ENCODE assay signal across 8 cellular contexts in the genomic region with DNA sequence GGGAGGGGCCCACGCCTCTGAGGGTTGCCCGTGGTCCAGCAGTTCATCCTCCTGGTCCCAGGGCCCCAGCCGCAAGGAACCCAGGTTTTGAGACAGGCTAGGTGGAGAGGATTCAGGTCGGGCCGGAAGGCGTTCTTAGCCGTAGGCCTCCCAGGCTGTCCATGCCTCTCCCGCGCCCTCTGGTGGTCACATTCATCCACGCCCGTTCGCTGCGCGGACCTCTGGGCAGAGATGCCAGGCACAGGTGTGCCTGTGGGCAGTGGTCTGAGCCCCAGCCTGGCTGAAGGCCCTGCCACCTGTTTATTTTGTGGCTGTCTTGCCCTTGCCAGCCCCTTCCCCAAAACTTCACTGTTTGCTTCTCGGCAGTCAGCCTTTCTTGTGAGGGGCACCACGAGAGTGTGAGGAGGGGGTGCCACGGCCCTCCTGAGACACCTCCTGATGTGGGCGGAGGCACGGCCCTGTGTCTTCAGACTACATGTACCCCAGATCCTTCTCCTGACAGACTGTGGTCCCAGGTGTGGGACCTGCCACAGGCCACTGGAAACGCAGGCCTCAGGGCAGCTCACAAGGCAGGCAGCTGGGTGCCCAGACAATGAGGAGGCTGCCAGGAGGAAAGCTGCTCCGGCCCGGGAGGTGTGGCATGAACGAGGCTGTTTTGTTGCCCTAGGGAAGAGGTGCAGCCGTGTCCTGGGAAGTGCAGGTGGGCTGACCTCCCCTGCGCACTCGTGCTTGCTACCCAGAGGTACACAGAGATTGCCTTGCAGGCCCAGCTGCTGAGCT. TPM values are rescaled to one million over a fixed set of nuclear protein-coding genes. Genes with fewer than 3 reads are reported as not detected.
DNase-seq lines count a peak whose midpoint lies in the region; TF ChIP-seq lines count a peak whose summit lies in the region.

No MANE protein-coding gene starts in this region.

- intact Hi-C loops in activated T-helper 2 cell treated with anti-CD3 and anti-CD28 coated beads, Interferon-gamma antibody, Interleukin-2, Interleukin-4, amounts not matched to agents 10 μg/mL and 5 μg/mL and 100 μg/mL, durations not matched to agents 14 hours and 24 hours and 36 hours (cut with micrococcal nuclease), result loop anchor here (1.0 kb wide), 3 partner anchors 43 to 222 kb away; no protein-coding TSS in a partner anchor

- CTCF ChIA-PET in RWPE1 (lab: Yijun Ruan, JAX), result interaction anchor here (0.6 to 2.1 kb wide), 2 partner anchors 13 to 253 kb away, joined by 3 to 11 read pairs; no protein-coding TSS in a partner anchor

- H3K27ac ChIP-seq in RWPE1, result peak overlapping the region; percentile 59

- TF ChIP-seq CTCF in RWPE1 (conservative IDR thresholded peaks at IDR 0.05; ENCODE audit: low read depth) (peak; percentile 92), fibroblast of villous mesenchyme (IDR thresholded peaks at IDR 0.05; ENCODE audit: insufficient read depth, low read depth, low read length) (peak; percentile 94)

- DNase-seq in DMS79 (lab: John Stamatoyannopoulos, UW) (peak; percentile 5), RWPE1 (ENCODE audit: low spot score) (peak; percentile 42), fibroblast of villous mesenchyme (ENCODE audit: low read depth) (peak; percentile 73), occipital lobe (lab: John Stamatoyannopoulos, UW) (peak; percentile 63), superior temporal gyrus (ENCODE audit: extremely low spot score) (peak; percentile 85), NCI-H2107 (lab: John Stamatoyannopoulos, UW) (no peak)
- DNase-seq in activated T-helper 2 cell treated with anti-CD3 and anti-CD28 coated beads, Interferon-gamma antibody, Interleukin-2, Interleukin-4, amounts not matched to agents 10 μg/mL and 5 μg/mL and 100 μg/mL, durations not matched to agents 14 hours and 24 hours and 36 hours (ENCODE audit: low spot score), result peak; percentile 83

- no peak overlapping the region for H3K4me3 ChIP-seq in fibroblast of villous mesenchyme (ENCODE audit: low read depth, low read length)

- peak overlapping the region; percentile 27 to 85 (median 62) for H3K4me3 Mint-ChIP-seq in IgD-negative memory B cell
- H3K4me3 Mint-ChIP-seq in activated T-helper 2 cell treated with anti-CD3 and anti-CD28 coated beads, Interferon-gamma antibody, Interleukin-2, Interleukin-4, amounts not matched to agents 10 μg/mL and 5 μg/mL and 100 μg/mL, durations not matched to agents 14 hours and 24 hours and 36 hours (ENCODE audit: low read depth), result no peak overlapping the region

- POLR2A ChIA-PET in RWPE1 (lab: Yijun Ruan, JAX; ENCODE audit: low non-redundant PET), result no interaction called here

- H3K27ac Mint-ChIP-seq in IgD-negative memory B cell, result peak overlapping the region in 2 of 3 donors; percentile 78 to 87
- H3K27ac Mint-ChIP-seq in activated T-helper 2 cell treated with anti-CD3 and anti-CD28 coated beads, Interferon-gamma antibody, Interleukin-2, Interleukin-4, amounts not matched to agents 10 μg/mL and 5 μg/mL and 100 μg/mL, durations not matched to agents 14 hours and 24 hours and 36 hours, result peak overlapping the region; percentile 60

- peaks cover 2% of the 10 kb centered on the region for H3K36me3 Mint-ChIP-seq in IgD-negative memory B cell
- H3K36me3 Mint-ChIP-seq in activated T-helper 2 cell treated with anti-CD3 and anti-CD28 coated beads, Interferon-gamma antibody, Interleukin-2, Interleukin-4, amounts not matched to agents 10 μg/mL and 5 μg/mL and 100 μg/mL, durations not matched to agents 14 hours and 24 hours and 36 hours (ENCODE audit: low read depth), result peaks cover 14% of the 10 kb centered on the region

- no peaks in the 10 kb centered on the region for H3K27me3 Mint-ChIP-seq in IgD-negative memory B cell
- no peaks in the 10 kb centered on the region for H3K27me3 Mint-ChIP-seq in activated T-helper 2 cell treated with anti-CD3 and anti-CD28 coated beads, Interferon-gamma antibody, Interleukin-2, Interleukin-4, amounts not matched to agents 10 μg/mL and 5 μg/mL and 100 μg/mL, durations not matched to agents 14 hours and 24 hours and 36 hours (ENCODE audit: low read depth)

- H3K4me1 Mint-ChIP-seq in IgD-negative memory B cell, result peaks cover 7 to 19% (median 12%) of the 10 kb centered on the region in 3 donors
- peaks cover 19% of the 10 kb centered on the region for H3K4me1 Mint-ChIP-seq in activated T-helper 2 cell treated with anti-CD3 and anti-CD28 coated beads, Interferon-gamma antibody, Interleukin-2, Interleukin-4, amounts not matched to agents 10 μg/mL and 5 μg/mL and 100 μg/mL, durations not matched to agents 14 hours and 24 hours and 36 hours (ENCODE audit: low read depth)

- no peaks in the 10 kb centered on the region for H3K9me3 Mint-ChIP-seq in IgD-negative memory B cell
- H3K9me3 Mint-ChIP-seq in activated T-helper 2 cell treated with anti-CD3 and anti-CD28 coated beads, Interferon-gamma antibody, Interleukin-2, Interleukin-4, amounts not matched to agents 10 μg/mL and 5 μg/mL and 100 μg/mL, durations not matched to agents 14 hours and 24 hours and 36 hours, result no peaks in the 10 kb centered on the region

RNA-seq across cellular contexts. Expression of a gene that starts 5.0 kb away (rescaled TPM):
- 9.5 TPM for polyA plus RNA-seq in IgD-negative memory B cell
- total RNA-seq in activated T-helper 2 cell treated with anti-CD3 and anti-CD28 coated beads, Interferon-gamma antibody, Interleukin-2, Interleukin-4, amounts not matched to agents 10 μg/mL and 5 μg/mL and 100 μg/mL, durations not matched to agents 14 hours and 24 hours and 36 hours, result 23.3 and 23.5 TPM in 2 replicates
- total RNA-seq in fibroblast of villous mesenchyme (10.8 and 13.9 TPM in 2 replicates), occipital lobe (9.5 TPM)

RNA-seq across cellular contexts. Expression of a gene that starts 54.2 kb away (rescaled TPM):
- polyA plus RNA-seq in IgD-negative memory B cell, result not detected
- total RNA-seq in activated T-helper 2 cell treated with anti-CD3 and anti-CD28 coated beads, Interferon-gamma antibody, Interleukin-2, Interleukin-4, amounts not matched to agents 10 μg/mL and 5 μg/mL and 100 μg/mL, durations not matched to agents 14 hours and 24 hours and 36 hours, result not detected in 2 replicates
- total RNA-seq in fibroblast of villous mesenchyme (not detected in 2 replicates), occipital lobe (not detected)
